In the genomic region with DNA sequence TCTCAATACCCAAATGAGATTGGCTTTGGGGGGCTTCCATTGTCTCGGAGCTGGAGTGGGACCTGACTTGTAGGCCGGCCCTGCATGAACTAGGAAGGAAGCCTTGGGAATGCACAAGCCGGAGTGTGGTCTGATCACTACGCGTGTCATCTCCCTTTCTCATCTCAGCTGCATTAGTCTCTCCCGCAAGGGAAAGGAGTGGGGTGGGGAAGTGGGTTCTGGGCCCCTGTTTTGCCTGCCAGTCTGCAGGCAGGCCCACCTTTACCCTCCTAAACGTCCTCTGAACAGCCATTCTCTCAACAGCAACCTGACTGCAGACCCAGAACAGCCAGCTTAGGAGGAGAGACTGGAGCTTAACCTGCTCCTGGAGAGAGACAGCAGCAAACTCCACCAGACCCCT, we compare ENCODE assay signal across 23 cellular contexts. TPM values are rescaled to one million over a fixed set of nuclear protein-coding genes. Genes with fewer than 3 reads are reported as not detected.
"Had no signal": no experiment of that assay in that cellular context is flagged by ENCODE, and none has a peak within 500 bp of the region (broad histone marks: within the 10 kb centered on the region; RNA-seq: fewer than 3 reads in every experiment).

No MANE protein-coding gene starts in this region.

- H3K27me3 ChIP-seq: right atrium auricular region, thyroid gland had no signal

- H3K27ac Mint-ChIP-seq: memory B cell; natural killer cell; stimulated activated memory B cell treated with anti-CD40 and anti-IgM and Interleukin-4, amounts not matched to agents 10 μg/mL and 1 μg/mL and 100 μg/mL, for 72 hours; stimulated activated naive CD8-positive, alpha-beta T cell treated with anti-CD3 and anti-CD28 coated beads, Interleukin-15, Interleukin-2, amounts not matched to agents 100 ng/mL and 50 ng/mL, for 24 hours; type B pancreatic cell had no signal

- ATAC-seq: left lobe of liver; natural killer cell; sciatic nerve; stimulated activated memory B cell treated with anti-CD40 and anti-IgM and Interleukin-4, amounts not matched to agents 10 μg/mL and 1 μg/mL and 100 μg/mL, for 72 hours had no signal

- H3K4me1 ChIP-seq: esophagus squamous epithelium, prostate gland, right atrium auricular region had no signal

- H3K36me3 ChIP-seq: esophagus squamous epithelium, prostate gland, thyroid gland had no signal

- H3K9me3 Mint-ChIP-seq: immature natural killer cell; memory B cell; natural killer cell; stimulated activated memory B cell treated with anti-CD40 and anti-IgM and Interleukin-4, amounts not matched to agents 10 μg/mL and 1 μg/mL and 100 μg/mL, for 72 hours; stimulated activated naive CD8-positive, alpha-beta T cell treated with anti-CD3 and anti-CD28 coated beads, Interleukin-15, Interleukin-2, amounts not matched to agents 100 ng/mL and 50 ng/mL, for 24 hours; type B pancreatic cell had no signal

- DNase-seq: dermis blood vessel endothelial cell; effector memory CD4-positive, alpha-beta T cell; esophagus squamous epithelium; immature natural killer cell; natural killer cell; stimulated activated CD4-positive, alpha-beta T cell treated with anti-CD3 and anti-CD28 coated beads, Interleukin-2, amount 100 ng/mL, for 24 hours; stimulated activated CD4-positive, alpha-beta T cell treated with anti-CD3 and anti-CD28 coated beads, Interleukin-4, amount 100 ng/mL, for 24 hours; thyroid gland had no signal

- H3K36me3 Mint-ChIP-seq: memory B cell; natural killer cell; stimulated activated memory B cell treated with anti-CD40 and anti-IgM and Interleukin-4, amounts not matched to agents 10 μg/mL and 1 μg/mL and 100 μg/mL, for 72 hours; type B pancreatic cell had no signal

- H3K4me3 Mint-ChIP-seq: immature natural killer cell; memory B cell; natural killer cell; stimulated activated memory B cell treated with anti-CD40 and anti-IgM and Interleukin-4, amounts not matched to agents 10 μg/mL and 1 μg/mL and 100 μg/mL, for 72 hours; stimulated activated naive CD8-positive, alpha-beta T cell treated with anti-CD3 and anti-CD28 coated beads, Interleukin-15, Interleukin-2, amounts not matched to agents 100 ng/mL and 50 ng/mL, for 24 hours; type B pancreatic cell had no signal

- H3K4me1 Mint-ChIP-seq: immature natural killer cell; memory B cell; natural killer cell; stimulated activated memory B cell treated with anti-CD40 and anti-IgM and Interleukin-4, amounts not matched to agents 10 μg/mL and 1 μg/mL and 100 μg/mL, for 72 hours had no signal

- H3K27ac ChIP-seq: coronary artery, esophagus squamous epithelium, prostate gland, right atrium auricular region, thyroid gland had no signal

- H3K9me3 ChIP-seq: esophagus squamous epithelium, prostate gland, right atrium auricular region, thyroid gland had no signal

- H3K4me3 ChIP-seq: coronary artery, esophagus squamous epithelium, lung, prostate gland, right atrium auricular region, thyroid gland had no signal

- H3K27me3 Mint-ChIP-seq: stimulated activated naive CD8-positive, alpha-beta T cell treated with anti-CD3 and anti-CD28 coated beads, Interleukin-15, Interleukin-2, amounts not matched to agents 100 ng/mL and 50 ng/mL, for 24 hours had no signal

RNA-seq across cellular contexts. Expression of a gene that starts 11.4 kb away (rescaled TPM):
- total RNA-seq: dermis blood vessel endothelial cell, left lobe of liver, liver, osteocyte, right atrium auricular region, sciatic nerve, urinary bladder had no signal
- polyA plus RNA-seq: keratinocyte, liver, neural cell had no signal
